Comparison of ENCODE assay signal across 8 cellular contexts in the genomic region with DNA sequence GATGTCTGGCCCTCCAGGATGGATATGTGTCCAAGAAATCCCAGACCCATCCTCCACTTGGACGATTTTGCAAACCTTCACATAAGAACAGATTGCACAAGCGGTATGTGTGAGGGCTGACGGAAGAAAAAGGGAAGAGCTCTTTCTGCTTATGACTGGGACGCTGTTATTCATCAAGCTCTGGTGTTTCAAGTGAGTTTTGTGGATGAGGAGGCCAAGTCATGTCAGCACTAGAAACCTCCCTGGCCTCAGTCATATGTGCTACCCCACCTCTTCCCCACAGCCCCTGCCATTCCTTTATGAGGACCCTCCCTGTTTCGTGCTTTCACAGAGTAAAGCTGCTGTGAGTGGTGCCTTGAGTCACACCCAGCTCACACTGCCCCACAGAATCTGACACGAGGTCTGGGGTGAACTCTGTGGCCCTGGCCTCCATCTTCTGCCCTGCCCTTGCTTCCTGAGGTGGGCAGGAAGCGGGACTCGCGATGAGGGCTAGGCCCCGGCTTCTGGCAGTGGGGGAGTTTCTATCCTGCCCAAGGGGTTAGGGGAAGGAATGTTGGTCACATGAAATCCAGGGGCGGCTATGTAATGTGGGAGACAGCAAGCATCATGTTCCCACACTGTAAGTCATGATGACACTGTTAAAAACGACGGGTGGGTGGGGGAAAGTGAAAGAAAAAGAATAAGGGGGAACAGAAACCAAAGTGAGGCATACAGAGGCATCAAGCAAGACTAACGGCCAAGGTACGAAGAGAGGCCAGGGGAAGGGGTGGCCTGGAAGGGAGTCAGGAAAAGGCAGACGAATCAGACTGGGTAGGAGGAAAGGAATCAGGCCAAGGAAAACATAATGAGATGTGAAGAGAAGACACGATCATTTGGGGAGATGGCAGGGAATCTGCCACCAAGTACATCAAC.
DNase-seq lines count a peak whose midpoint lies in the region; ATAC-seq and TF ChIP-seq lines count a peak whose summit lies in the region.

No MANE protein-coding gene starts in this region.

- H3K9me3 Mint-ChIP-seq in activated CD8-positive, alpha-beta memory T cell treated with anti-CD3 and anti-CD28 coated beads, Interleukin-2, amount 10 ng/mL, durations not matched to agents 7 days and 5 days (ENCODE audit: low read depth): no peaks in the 10 kb centered on the region

- H3K4me1 Mint-ChIP-seq in activated CD8-positive, alpha-beta memory T cell treated with anti-CD3 and anti-CD28 coated beads, Interleukin-2, amount 10 ng/mL, durations not matched to agents 7 days and 5 days: peaks cover 87% of the 10 kb centered on the region

- no peak for TF ChIP-seq CTCF in foreskin fibroblast (IDR thresholded peaks at IDR 0.05; ENCODE audit: low read depth, low read length)

- peak; percentile 95 to 97 for DNase-seq in AML-193 (lab: John Stamatoyannopoulos, UW)
- DNase-seq in activated CD8-positive, alpha-beta memory T cell treated with anti-CD3 and anti-CD28 coated beads, Interleukin-2, amount 10 ng/mL, durations not matched to agents 7 days and 5 days: peak; percentile 92
- DNase-seq in foreskin fibroblast: peak; percentile 91 to 92
- DNase-seq in stimulated activated CD4-positive, alpha-beta T cell treated with anti-CD3 and anti-CD28 coated beads, Interleukin-12 subunit alpha, Interleukin-12 subunit beta, amount 100 ng/mL, for 48 hours (ENCODE audit: low read depth in 2 of 3, low spot score in 1 of 3): peak; percentile 57 to 74 (median 58)
- DNase-seq in NCI-H446 treated with DMSO at 0.1 percent for 48 hours (lab: John Stamatoyannopoulos, UW): no peak
- no peak for DNase-seq in GOT3 (lab: John Stamatoyannopoulos, UW)

- peak overlapping the region in 1 of 2 donors; percentile 3 for H3K4me3 ChIP-seq in foreskin fibroblast (ENCODE audit: low read depth in 1 of 2, low read length in 2 of 2)

- H3K27me3 Mint-ChIP-seq in activated CD8-positive, alpha-beta memory T cell treated with anti-CD3 and anti-CD28 coated beads, Interleukin-2, amount 10 ng/mL, durations not matched to agents 7 days and 5 days: no peaks in the 10 kb centered on the region

- H3K4me3 Mint-ChIP-seq in activated CD8-positive, alpha-beta memory T cell treated with anti-CD3 and anti-CD28 coated beads, Interleukin-2, amount 10 ng/mL, durations not matched to agents 7 days and 5 days: peak overlapping the region; percentile 72

- CTCF ChIA-PET in activated CD8-positive, alpha-beta memory T cell treated with anti-CD3 and anti-CD28 coated beads, Interleukin-2, amount 10 ng/mL, durations not matched to agents 7 days and 5 days (lab: Charles Lee): interaction anchor here (0.7 to 5.5 kb wide), 24 partner anchors 9 to 733 kb away, joined by 3 to 46 read pairs (median 4); partner anchors contain the start of gene ATG5

- peak overlapping the region; percentile 99 for H3K27ac Mint-ChIP-seq in activated CD8-positive, alpha-beta memory T cell treated with anti-CD3 and anti-CD28 coated beads, Interleukin-2, amount 10 ng/mL, durations not matched to agents 7 days and 5 days

- ATAC-seq in GM19372 (IDR thresholded peaks at IDR 0.05; ENCODE audit: low read depth, unreplicated experiment) (peak; percentile 41), HG03460 (IDR thresholded peaks at IDR 0.05; ENCODE audit: unreplicated experiment) (peak; percentile 45)
- peak; percentile 79 for ATAC-seq in activated CD8-positive, alpha-beta memory T cell treated with anti-CD3 and anti-CD28 coated beads, Interleukin-2, amount 10 ng/mL, durations not matched to agents 7 days and 5 days

- H3K36me3 Mint-ChIP-seq in activated CD8-positive, alpha-beta memory T cell treated with anti-CD3 and anti-CD28 coated beads, Interleukin-2, amount 10 ng/mL, durations not matched to agents 7 days and 5 days: peaks cover 16% of the 10 kb centered on the region

Comparison
In these comparisons a context has a peak if more than half of its experiments do, and no peak if none do; other contexts are left out.
1. DNase-seq: peak in AML-193 (2 of 2), activated CD8-positive, alpha-beta memory T cell treated with anti-CD3 and anti-CD28 coated beads, Interleukin-2, amount 10 ng/mL, durations not matched to agents 7 days and 5 days (single experiment), foreskin fibroblast (2 of 2) and stimulated activated CD4-positive, alpha-beta T cell treated with anti-CD3 and anti-CD28 coated beads, Interleukin-12 subunit alpha, Interleukin-12 subunit beta, amount 100 ng/mL, for 48 hours (3 of 3); none in NCI-H446 treated with DMSO at 0.1 percent for 48 hours (single experiment) and GOT3 (single experiment).
2. Peak in every context shown above with its lines, with median percentiles within 50 percentile points of each other: ATAC-seq.